ENCODE assay signal across 18 cellular contexts in genomic region chr14:42229976-42230375, GRCh38.
"Had no signal": no experiment of that assay in that cellular context is flagged by ENCODE, and none has a peak within 500 bp of the region (broad histone marks: within the 10 kb centered on the region; RNA-seq: fewer than 3 reads in every experiment).

No MANE protein-coding gene starts in this region.

- ATAC-seq: Right ventricle myocardium inferior, SK-N-SH treated with all-trans-retinoic acid at 6 μM for 48 hours had no signal

- H3K4me3 ChIP-seq: MG63, SJCRH30 had no signal

- DNase-seq: KBM-7, MG63, NCI-H1092, NCI-H1105 treated with DMSO at 0.1 percent for 48 hours, NCI-H1417 treated with DMSO at 0.1 percent for 48 hours, NCI-H146, NCI-H1694 treated with DMSO at 0.1 percent for 48 hours, NCI-H1930, NCI-H2081, NCI-H2107, NCI-H2227 treated with DMSO at 0.1 percent for 48 hours, NCI-H526 treated with DMSO at 0.1 percent for 48 hours, NCI-H748 treated with DMSO at 0.1 percent for 48 hours, SHP77 treated with DMSO at 0.1 percent for 48 hours, SJCRH30 had no signal

- H3K9me3 ChIP-seq: MG63, SJCRH30 had no signal

- H3K4me1 ChIP-seq: SJCRH30 had no signal

- H3K27ac ChIP-seq: HL-60, SJCRH30 had no signal

- H3K36me3 ChIP-seq: MG63, SJCRH30 had no signal

- H3K27me3 ChIP-seq: MG63, SJCRH30 had no signal
